In the genomic region with DNA sequence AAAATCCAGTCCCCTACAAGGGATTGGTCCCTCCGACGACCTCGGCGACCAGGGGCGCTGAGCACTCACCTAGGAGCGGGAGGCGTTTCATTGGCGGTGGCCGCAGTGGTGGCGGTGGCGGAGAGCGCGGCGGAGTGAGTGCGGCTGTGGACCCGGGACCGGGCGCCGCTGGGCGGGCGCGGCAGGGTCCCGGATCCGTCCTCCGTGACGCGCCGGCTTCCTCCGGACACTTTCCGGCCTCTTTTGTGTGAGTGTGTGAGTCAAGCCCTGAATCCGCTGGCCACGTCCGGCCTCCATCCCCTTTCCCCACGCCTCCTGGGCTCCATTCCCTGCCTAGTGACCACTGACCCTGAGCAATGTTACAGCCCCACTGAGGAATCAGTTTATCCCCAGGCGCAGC, we compare ENCODE assay signal across 1 cellular context.
TF ChIP-seq lines count a peak whose summit lies in the region.

A gene (minus strand): TSS at position 167 of the 400 bp plus-strand sequence. CDS start 76 bp downstream, at position 91.

TF ChIP-seq in WTC11, 78 proteins besides CTCF, POLR2A, EP300 and RAD21 (continued from another document):
- TF ChIP-seq, protein P1, sequence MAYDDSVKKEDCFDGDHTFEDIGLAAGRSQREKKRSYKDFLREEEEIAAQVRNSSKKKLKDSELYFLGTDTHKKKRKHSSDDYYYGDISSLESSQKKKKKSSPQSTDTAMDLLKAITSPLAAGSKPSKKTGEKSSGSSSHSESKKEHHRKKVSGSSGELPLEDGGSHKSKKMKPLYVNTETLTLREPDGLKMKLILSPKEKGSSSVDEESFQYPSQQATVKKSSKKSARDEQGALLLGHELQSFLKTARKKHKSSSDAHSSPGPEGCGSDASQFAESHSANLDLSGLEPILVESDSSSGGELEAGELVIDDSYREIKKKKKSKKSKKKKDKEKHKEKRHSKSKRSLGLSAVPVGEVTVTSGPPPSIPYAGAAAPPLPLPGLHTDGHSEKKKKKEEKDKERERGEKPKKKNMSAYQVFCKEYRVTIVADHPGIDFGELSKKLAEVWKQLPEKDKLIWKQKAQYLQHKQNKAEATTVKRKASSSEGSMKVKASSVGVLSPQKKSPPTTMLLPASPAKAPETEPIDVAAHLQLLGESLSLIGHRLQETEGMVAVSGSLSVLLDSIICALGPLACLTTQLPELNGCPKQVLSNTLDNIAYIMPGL (CRISPR knock-in tag; IDR thresholded peaks at IDR 0.05): peak; percentile 59; the same call in 1 of the 2 replicates
- TF ChIP-seq, protein P2, sequence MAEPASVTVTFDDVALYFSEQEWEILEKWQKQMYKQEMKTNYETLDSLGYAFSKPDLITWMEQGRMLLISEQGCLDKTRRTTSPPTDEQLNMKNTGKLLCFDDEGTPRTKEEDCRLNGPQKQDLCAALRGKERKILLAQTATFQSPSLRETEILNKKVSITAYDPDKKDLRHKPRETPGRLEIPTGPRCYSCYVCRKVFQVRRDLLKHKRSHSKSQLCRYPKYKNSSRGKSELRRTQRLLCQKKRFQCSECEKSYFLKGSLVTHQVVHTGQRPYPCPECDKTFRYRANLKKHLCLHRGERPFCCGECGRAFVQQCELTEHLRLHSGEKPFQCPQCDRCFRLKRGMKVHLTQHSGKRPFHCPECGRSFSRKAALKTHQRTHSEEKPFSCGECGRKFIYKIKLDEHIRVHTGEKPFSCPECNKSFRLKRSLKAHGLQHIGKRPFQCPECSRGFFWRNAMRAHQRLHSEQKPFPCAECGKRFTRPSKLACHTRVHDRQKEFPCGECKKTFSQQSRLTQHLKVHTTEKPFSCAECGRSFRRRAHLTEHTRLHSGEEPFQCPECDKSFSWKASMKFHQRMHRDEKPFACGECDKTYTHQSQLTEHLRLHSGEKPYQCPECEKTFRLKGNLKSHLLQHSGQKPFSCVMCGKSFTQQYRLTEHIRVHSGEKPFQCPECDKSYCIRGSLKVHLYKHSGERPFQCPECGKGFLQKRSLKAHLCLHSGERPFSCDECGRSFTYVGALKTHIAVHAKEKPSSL (CRISPR knock-in tag; conservative IDR thresholded peaks at IDR 0.05): no peak
- TF ChIP-seq ZNF138 (CRISPR knock-in tag; conservative IDR thresholded peaks at IDR 0.05) (0 out of 2 replicates have a peak, but pooled peaks have one; percentile 30), TEAD1 (CRISPR knock-in tag; IDR thresholded peaks at IDR 0.05) (no peak)
- TF ChIP-seq, protein P3, sequence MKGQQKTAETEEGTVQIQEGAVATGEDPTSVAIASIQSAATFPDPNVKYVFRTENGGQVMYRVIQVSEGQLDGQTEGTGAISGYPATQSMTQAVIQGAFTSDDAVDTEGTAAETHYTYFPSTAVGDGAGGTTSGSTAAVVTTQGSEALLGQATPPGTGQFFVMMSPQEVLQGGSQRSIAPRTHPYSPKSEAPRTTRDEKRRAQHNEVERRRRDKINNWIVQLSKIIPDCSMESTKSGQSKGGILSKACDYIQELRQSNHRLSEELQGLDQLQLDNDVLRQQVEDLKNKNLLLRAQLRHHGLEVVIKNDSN (CRISPR knock-in tag; IDR thresholded peaks at IDR 0.05): no peak
- TF ChIP-seq, protein P4, sequence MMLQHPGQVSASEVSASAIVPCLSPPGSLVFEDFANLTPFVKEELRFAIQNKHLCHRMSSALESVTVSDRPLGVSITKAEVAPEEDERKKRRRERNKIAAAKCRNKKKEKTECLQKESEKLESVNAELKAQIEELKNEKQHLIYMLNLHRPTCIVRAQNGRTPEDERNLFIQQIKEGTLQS (CRISPR knock-in tag; conservative IDR thresholded peaks at IDR 0.05): no peak
